Comparison of ENCODE assay signal across 29 cellular contexts in the genomic region with DNA sequence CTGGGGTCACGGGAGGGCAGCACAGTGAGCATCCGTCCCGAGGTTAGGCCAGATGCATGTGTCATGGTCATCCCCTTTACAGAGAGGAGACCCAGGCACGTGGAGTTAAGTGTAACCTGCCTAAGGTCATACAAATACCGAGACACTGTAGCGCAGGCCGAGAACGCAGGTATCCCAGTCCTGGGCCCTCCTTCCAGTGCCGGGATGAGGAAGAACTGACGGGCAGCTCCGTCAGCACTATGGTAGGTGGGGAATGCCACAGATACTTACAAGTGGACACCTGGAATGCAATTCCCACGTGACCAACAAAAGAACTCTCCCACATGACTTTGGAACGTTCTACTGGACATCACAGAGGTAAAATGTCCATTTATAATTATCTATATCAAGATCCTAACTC. TPM values are rescaled to one million over a fixed set of nuclear protein-coding genes. Genes with fewer than 3 reads are reported as not detected.
"Had no signal": no experiment of that assay in that cellular context is flagged by ENCODE, and none has a peak within 500 bp of the region (broad histone marks: within the 10 kb centered on the region; RNA-seq: fewer than 3 reads in every experiment).

No MANE protein-coding gene starts in this region.

- H3K4me1 Mint-ChIP-seq: nephron, neural progenitor cell had no signal

- H3K27ac ChIP-seq: neural progenitor cell, neutrophil, pancreas, psoas muscle, right lobe of liver, sigmoid colon, suprapubic skin, testis, tibial artery, transverse colon, upper lobe of left lung, vagina had no signal

- H3K4me2 ChIP-seq: neural progenitor cell had no signal

- H3K4me3 Mint-ChIP-seq: natural killer cell; nephron; neural progenitor cell; stimulated activated memory B cell treated with anti-CD40 and anti-IgM and Interleukin-4, amounts not matched to agents 10 μg/mL and 1 μg/mL and 100 μg/mL, for 72 hours; stimulated activated naive CD8-positive, alpha-beta T cell treated with anti-CD3 and anti-CD28 coated beads, Interleukin-15, amount 100 ng/mL, for 72 hours had no signal

- H3K4me1 ChIP-seq: psoas muscle, right lobe of liver, sigmoid colon, suprapubic skin, testis, tibial artery, transverse colon, upper lobe of left lung, vagina had no signal

- H3K4me3 ChIP-seq: neural progenitor cell, pancreas, psoas muscle, right lobe of liver, sigmoid colon, suprapubic skin, testis, tibial artery, transverse colon, upper lobe of left lung, vagina had no signal

- H3K27me3 Mint-ChIP-seq: progenitor cell of endocrine pancreas; stimulated activated memory B cell treated with anti-CD40 and anti-IgM and Interleukin-4, amounts not matched to agents 10 μg/mL and 1 μg/mL and 100 μg/mL, for 72 hours had no signal

- DNase-seq: naive thymus-derived CD4-positive, alpha-beta T cell; natural killer cell; nucleus accumbens; pancreas; psoas muscle; right cardiac atrium; right lobe of liver; sigmoid colon; small intestine; stimulated activated CD4-positive, alpha-beta T cell treated with anti-CD3 and anti-CD28 coated beads, Interleukin-12 subunit alpha, Interleukin-12 subunit beta, amount 100 ng/mL, for 4 hours; stimulated activated CD4-positive, alpha-beta T cell treated with anti-CD3 and anti-CD28 coated beads, Interleukin-1b, Interleukin-23, amount 100 ng/mL, for 48 hours; stimulated activated CD4-positive, alpha-beta T cell treated with anti-CD3 and anti-CD28 coated beads, Interleukin-4, amount 100 ng/mL, for 1 hour; stimulated activated CD4-positive, alpha-beta T cell treated with anti-CD3 and anti-CD28 coated beads, Interleukin-4, amount 100 ng/mL, for 4 hours; stimulated activated CD8-positive, alpha-beta memory T cell treated with anti-CD3 and anti-CD28 coated beads, Interleukin-4, amount 100 ng/mL, for 48 hours; stimulated activated naive CD4-positive, alpha-beta T cell; stimulated activated naive CD8-positive, alpha-beta T cell treated with anti-CD3 and anti-CD28 coated beads, Interleukin-15, amount 100 ng/mL, for 72 hours; stimulated activated naive CD8-positive, alpha-beta T cell treated with anti-CD3 and anti-CD28 coated beads, Interleukin-15, Interleukin-2, amounts not matched to agents 100 U/mL and 50 U/mL, for 24 hours; substantia nigra; testis; tibial artery; transverse colon; upper lobe of left lung had no signal

- H3K27ac Mint-ChIP-seq: nephron; neural progenitor cell; progenitor cell of endocrine pancreas; stimulated activated memory B cell treated with anti-CD40 and anti-IgM and Interleukin-4, amounts not matched to agents 10 μg/mL and 1 μg/mL and 100 μg/mL, for 72 hours; stimulated activated naive CD8-positive, alpha-beta T cell treated with anti-CD3 and anti-CD28 coated beads, Interleukin-15, amount 100 ng/mL, for 72 hours had no signal

- H3K27me3 ChIP-seq: neural progenitor cell, neutrophil, pancreas, right lobe of liver, sigmoid colon, suprapubic skin, testis, tibial artery, transverse colon, upper lobe of left lung, vagina had no signal

- H3K36me3 ChIP-seq: neural progenitor cell, neutrophil, pancreas, right lobe of liver, sigmoid colon, suprapubic skin, tibial artery, transverse colon, upper lobe of left lung, vagina had no signal

- ATAC-seq: naive thymus-derived CD4-positive, alpha-beta T cell; natural killer cell; pancreas; psoas muscle; right cardiac atrium; right lobe of liver; stimulated activated memory B cell treated with anti-CD40 and anti-IgM and Interleukin-4, amounts not matched to agents 10 μg/mL and 1 μg/mL and 100 μg/mL, for 72 hours had no signal

- H3K9me3 ChIP-seq: neutrophil, pancreas, suprapubic skin, testis, vagina had no signal

- H3K9ac ChIP-seq: neural progenitor cell had no signal

- H3K36me3 Mint-ChIP-seq: natural killer cell, neural progenitor cell had no signal

- H2AFZ ChIP-seq: neural progenitor cell had no signal

RNA-seq across cellular contexts. Expression of a gene that starts 35.9 kb away (rescaled TPM):
- total RNA-seq: natural killer cell had no signal
- polyA plus RNA-seq: naive thymus-derived CD4-positive, alpha-beta T cell had no signal
